8 cellular contexts compared by ENCODE assay signal in genomic region chr11:17063171-17064002, GRCh38. TPM values are rescaled to one million over a fixed set of nuclear protein-coding genes. Genes with fewer than 3 reads are reported as not detected.
DNase-seq lines count a peak whose midpoint lies in the region; ATAC-seq and TF ChIP-seq lines count a peak whose summit lies in the region.

No MANE protein-coding gene starts in this region.

- ATAC-seq in HG02870 (IDR thresholded peaks at IDR 0.05; ENCODE audit: unreplicated experiment) (peak; percentile 59), GM21576 (IDR thresholded peaks at IDR 0.05; ENCODE audit: unreplicated experiment) (no peak)

- POLR2A ChIA-PET in A673 (lab: Charles Lee; ENCODE audit: low non-redundant PET) (no interaction called here), GM10248 (lab: Yijun Ruan, JAX) (no interaction called here)

- H3K4me3 ChIP-seq in A673 (ENCODE audit: low read depth, low read length, poor library complexity, severe bottlenecking), result no peak overlapping the region

- H3K27me3 ChIP-seq in A673 (replicated peaks; ENCODE audit: insufficient read depth, low read depth, low read length, poor library complexity), result no peaks in the 10 kb centered on the region

- DNase-seq in A673 (ENCODE audit: low spot score), result peak; percentile 54
- peak; percentile 68 for DNase-seq in GM10248 (ENCODE audit: extremely low spot score)
- DNase-seq in NCI-H345 treated with DMSO at 0.1 percent for 48 hours (lab: John Stamatoyannopoulos, UW; ENCODE audit: unreplicated experiment), result peak; percentile 53
- peak; percentile 79 to 80 for DNase-seq in activated T-cell treated with anti-CD3 and anti-CD28 coated beads, Interleukin-2, amount 50 U/mL, for 48 hours
- DNase-seq in germinal center (ENCODE audit: low spot score), result peak; percentile 11
- DNase-seq in pons (ENCODE audit: low spot score), result peak; percentile 48

- TF ChIP-seq CTCF in A673 (conservative IDR thresholded peaks at IDR 0.05; ENCODE audit: low read depth, low read length) (peak; percentile 73), GM10248 (IDR thresholded peaks at IDR 0.05; ENCODE audit: control extremely low read depth, extremely low read depth, low read depth, missing control alignments) (peak; percentile 73)

- H3K27ac ChIP-seq in A673 (ENCODE audit: low read depth, low read length, poor library complexity, severe bottlenecking), result no peak overlapping the region

- intact Hi-C loops in A673 (cut with micrococcal nuclease; ENCODE audit: unreplicated experiment), result loop anchor here (1.0 to 2.0 kb wide), 3 partner anchors 117 to 275 kb away; no protein-coding TSS in a partner anchor

- no peaks in the 10 kb centered on the region for H3K4me1 ChIP-seq in A673 (ENCODE audit: insufficient read depth, low read length, poor library complexity, severe bottlenecking)

- H3K36me3 ChIP-seq in A673 (ENCODE audit: insufficient read depth, low read length, poor library complexity, severe bottlenecking), result no peaks in the 10 kb centered on the region

- no TSS peak for BruUV-seq in A673 (replicated peaks; lab: Mats Ljungman, UMichigan)

- CTCF ChIA-PET in A673 (lab: Charles Lee) (interaction anchor here (0.5 to 1.3 kb wide), 5 partner anchors 36 to 277 kb away, joined by 3 to 11 read pairs (median 6); no protein-coding TSS in a partner anchor), GM10248 (lab: Yijun Ruan, JAX) (interaction anchor here (0.7 to 7.6 kb wide), 50 partner anchors 10 to 441 kb away, joined by 3 to 106 read pairs (median 4); partner anchors contain the start of gene RPS13)

- no peaks in the 10 kb centered on the region for H3K9me3 ChIP-seq in A673 (ENCODE audit: low read depth, low read length, poor library complexity, severe bottlenecking)

RNA-seq across cellular contexts. Expression of gene RPS13, which starts 14.1 kb away (rescaled TPM):
- 704 and 746 TPM in 2 replicates for total RNA-seq in A673 (2021)

RNA-seq across cellular contexts. Expression of gene PLEKHA7, which starts 49.2 kb away (rescaled TPM):
- 1.7 and 5.4 TPM in 2 replicates for total RNA-seq in A673 (2021)

Comparison
In these comparisons a context has a peak if more than half of its experiments do, and no peak if none do; other contexts are left out.
1. DNase-seq: peak in every context shown above with its lines; median percentile 80 in activated T-cell treated with anti-CD3 and anti-CD28 coated beads, Interleukin-2, amount 50 U/mL, for 48 hours; 68 in GM10248; 54 in A673; 53 in NCI-H345 treated with DMSO at 0.1 percent for 48 hours; 48 in pons; 11 in germinal center.